Comparison of ENCODE assay signal across 15 cellular contexts in the genomic region with DNA sequence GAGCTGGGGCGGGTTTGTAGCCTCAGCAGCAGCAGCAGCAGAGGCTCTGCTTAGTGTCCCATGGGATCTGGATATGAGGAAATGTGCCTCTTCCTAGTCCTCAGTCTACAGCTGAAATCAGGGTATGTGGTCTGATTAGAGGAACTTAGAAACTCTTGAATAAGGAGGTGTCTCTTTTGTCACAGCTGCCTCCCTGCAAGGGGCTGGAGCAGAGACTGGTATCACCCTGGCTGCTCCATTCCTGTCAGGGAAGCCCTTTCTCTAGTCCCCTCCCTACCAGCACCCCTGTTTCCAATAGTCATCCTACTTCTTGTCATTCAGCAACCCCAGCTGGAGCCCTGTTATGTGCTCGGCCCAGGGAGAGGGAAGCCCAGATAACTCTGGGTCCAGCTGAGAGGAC. TPM values are rescaled to one million over a fixed set of nuclear protein-coding genes. Genes with fewer than 3 reads are reported as not detected.
A peak's percentile ranks its signal among the peaks of the same experiment; 100 is the strongest.
DNase-seq lines count a peak whose midpoint lies in the region; ATAC-seq and TF ChIP-seq lines count a peak whose summit lies in the region.
"Had no signal": no experiment of that assay in that cellular context is flagged by ENCODE, and none has a peak within 500 bp of the region (broad histone marks: within the 10 kb centered on the region; RNA-seq: fewer than 3 reads in every experiment).

No MANE protein-coding gene starts in this region.

- H3K56ac ChIP-seq in H9 (ENCODE audit: insufficient read length, low read depth, low read length) = no peak overlapping the region

- H2BK12ac ChIP-seq in H9 (ENCODE audit: insufficient read length, low read depth, low read length) = no peak overlapping the region

- H3F3A ChIP-seq in neural progenitor cell (ENCODE audit: low read depth) = no peaks in the 10 kb centered on the region

- no peaks in the 10 kb centered on the region for H3K23me2 ChIP-seq in H9 (ENCODE audit: insufficient read length, low read depth, low read length, poor library complexity, severe bottlenecking)

- peaks cover 8% of the 10 kb centered on the region for H3K36me3 ChIP-seq in Panc1 (ENCODE audit: control insufficient read depth, insufficient read depth, low read length)
- no peaks in the 10 kb centered on the region for H3K36me3 ChIP-seq in neural progenitor cell

- POLR2A ChIA-PET in Panc1 (lab: Charles Lee) = no interaction called here

- peak; percentile 42 for DNase-seq in GF-D8 (lab: John Stamatoyannopoulos, UW)
- no peak for DNase-seq in Panc1 (ENCODE audit: low read depth, low spot score)
- DNase-seq in neural progenitor cell (ENCODE audit: low spot score) = no peak
- DNase-seq in pons (ENCODE audit: low spot score) = no peak
- no peak for DNase-seq in H9
- DNase-seq: BE2C; CD8-positive, alpha-beta memory T cell; DND-41; GDM1; IMR-90 had no signal

- no peak for ATAC-seq in Panc1
- ATAC-seq in GM21786 (IDR thresholded peaks at IDR 0.05; ENCODE audit: unreplicated experiment) = no peak
- ATAC-seq: A549, HCT116 had no signal

- H2BK120ac ChIP-seq in H9 (ENCODE audit: low read depth, low read length, poor library complexity, severe bottlenecking) = no peak overlapping the region

- TF ChIP-seq CTCF in Panc1 (IDR thresholded peaks at IDR 0.05) = no peak
- no peak for TF ChIP-seq CTCF in neural progenitor cell (IDR thresholded peaks at IDR 0.05)
- TF ChIP-seq CTCF in H9 (conservative IDR thresholded peaks at IDR 0.05) = no peak

- H2BK20ac ChIP-seq in H9 (ENCODE audit: low read depth, low read length, poor library complexity, severe bottlenecking) = no peak overlapping the region

- intact Hi-C loops in Panc1 (cut with micrococcal nuclease; ENCODE audit: unreplicated experiment) = no loop called here

- no peaks in the 10 kb centered on the region for H3K27me3 Mint-ChIP-seq in neural progenitor cell (ENCODE audit: insufficient read depth, low read depth)
- no peaks in the 10 kb centered on the region for H3K27me3 Mint-ChIP-seq in H9 (ENCODE audit: low read depth)
- H3K27me3 Mint-ChIP-seq: CD8-positive, alpha-beta memory T cell had no signal

- H3K27me3 ChIP-seq in Panc1 (ENCODE audit: control insufficient read depth, insufficient read depth, low read length) (no peaks in the 10 kb centered on the region), neural progenitor cell (no peaks in the 10 kb centered on the region), H9 (ENCODE audit: insufficient read depth, low read length) (no peaks in the 10 kb centered on the region)
- H3K27me3 ChIP-seq: BE2C had no signal

- H3K23ac ChIP-seq in H9 (ENCODE audit: insufficient read length, low read depth, low read length) = no peak overlapping the region

- H3K9ac ChIP-seq in neural progenitor cell = no peak overlapping the region
- no peak overlapping the region for H3K9ac ChIP-seq in H9 (ENCODE audit: extremely low read depth, insufficient read length, low read length)

- H3K79me1 ChIP-seq in H9 (ENCODE audit: insufficient read depth, low read depth, low read length, poor library complexity, severe bottlenecking) = no peaks in the 10 kb centered on the region

- no peak overlapping the region for H3T11ph ChIP-seq in H9 (ENCODE audit: low read length)

- H3K4me3 Mint-ChIP-seq in neural progenitor cell (no peak overlapping the region), H9 (no peak overlapping the region)
- H3K4me3 Mint-ChIP-seq: CD8-positive, alpha-beta memory T cell had no signal

- no peaks in the 10 kb centered on the region for H3K4me1 ChIP-seq in Panc1 (ENCODE audit: control insufficient read depth, insufficient read depth, low read length)
- H3K4me1 ChIP-seq in neural progenitor cell = no peaks in the 10 kb centered on the region
- no peaks in the 10 kb centered on the region; the same call in 1 of the 2 replicates for H3K4me1 ChIP-seq in H9 (ENCODE audit: insufficient read depth, low read length)
- H3K4me1 ChIP-seq: A549, BE2C, Caco-2 had no signal

- H2AFZ ChIP-seq in neural progenitor cell (replicated peaks) (no peak overlapping the region), H9 (ENCODE audit: low read length) (no peak overlapping the region)

- H4K91ac ChIP-seq in H9 (ENCODE audit: insufficient read length, low read depth, low read length) = no peak overlapping the region

- H3K27ac Mint-ChIP-seq in neural progenitor cell = peak overlapping the region; percentile 81
- H3K27ac Mint-ChIP-seq in H9 = peak overlapping the region in 1 of 3 experiments; percentile 30; a peak in 2 of 7 replicates

- H3K36me3 Mint-ChIP-seq in neural progenitor cell (peaks cover 17% of the 10 kb centered on the region), H9 (ENCODE audit: insufficient read depth in 1 of 3, low read depth in 3 of 3) (peaks cover 7 to 15% (median 7%) of the 10 kb centered on the region in 3 experiments; a peak in 6 of 7 replicates)

- no peak overlapping the region for H4K8ac ChIP-seq in H9 (replicated peaks; ENCODE audit: insufficient read length, low read depth, low read length)

- no peak overlapping the region for H3K4me3 ChIP-seq in Panc1 (ENCODE audit: low read depth in 2 of 2, low read length in 2 of 2)
- H3K4me3 ChIP-seq in neural progenitor cell = no peak overlapping the region
- H3K4me3 ChIP-seq: A549 had no signal

- H3K27ac ChIP-seq in Panc1 (ENCODE audit: low read length) (no peak overlapping the region), neural progenitor cell (no peak overlapping the region), H9 (ENCODE audit: insufficient read length, low read depth, low read length) (no peak overlapping the region)
- H3K27ac ChIP-seq: A549, HL-60 had no signal

- peaks cover 8% of the 10 kb centered on the region for H3K4me1 Mint-ChIP-seq in neural progenitor cell
- H3K4me1 Mint-ChIP-seq in H9 = peaks cover 11 to 14% of the 10 kb centered on the region in 2 experiments
- H3K4me1 Mint-ChIP-seq: CD8-positive, alpha-beta memory T cell had no signal

- no peak overlapping the region for H3K4ac ChIP-seq in H9 (ENCODE audit: low read depth, low read length)

- H3K9me3 ChIP-seq in Panc1 (ENCODE audit: control insufficient read depth, insufficient read depth, low read depth, low read length) (no peaks in the 10 kb centered on the region), neural progenitor cell (ENCODE audit: low read depth) (no peaks in the 10 kb centered on the region), H9 (ENCODE audit: control insufficient read depth, low read depth, low read length) (no peaks in the 10 kb centered on the region)
- H3K9me3 ChIP-seq: A549, BE2C, Caco-2 had no signal

- whole genome bisulfite sequencing in H9 (ENCODE audit: extremely low coverage, insufficient read length, low lambda C conversion rate) = no CpG with 5 or more reads among the region's 2 CpGs

- H3K14ac ChIP-seq in H9 (ENCODE audit: insufficient read depth, low read length) = no peak overlapping the region

- H2BK15ac ChIP-seq in H9 (ENCODE audit: low read depth, low read length) = no peak overlapping the region

- H3K79me2 ChIP-seq in neural progenitor cell (ENCODE audit: low read depth) (no peaks in the 10 kb centered on the region), H9 (ENCODE audit: insufficient read depth, low read length) (no peaks in the 10 kb centered on the region)

- H4K20me1 ChIP-seq in neural progenitor cell (ENCODE audit: low read depth) (no peaks in the 10 kb centered on the region), H9 (ENCODE audit: control insufficient read depth, insufficient read depth, insufficient read length) (peaks cover 2% of the 10 kb centered on the region)

- in situ Hi-C loops in Panc1 (cut with HindIII; ENCODE audit: low pct_unique_long_range_greater_than_20kb, low sequenced_read_pairs) = no loop called here

- H3K4me2 ChIP-seq in neural progenitor cell (no peak overlapping the region), H9 (ENCODE audit: insufficient read depth, insufficient read length, low read length) (no peak overlapping the region)
- H3K4me2 ChIP-seq: A549 had no signal

- CTCF ChIA-PET in Panc1 (lab: Charles Lee) = no interaction called here

- no peaks in the 10 kb centered on the region for H3K9me3 Mint-ChIP-seq in neural progenitor cell
- no peaks in the 10 kb centered on the region for H3K9me3 Mint-ChIP-seq in H9
- H3K9me3 Mint-ChIP-seq: CD8-positive, alpha-beta memory T cell had no signal

- BruUV-seq in Panc1 (replicated peaks; lab: Mats Ljungman, UMichigan) = TSS peak; percentile 19

- H3K18ac ChIP-seq in H9 (ENCODE audit: insufficient read length, low read depth, low read length) = no peak overlapping the region

- no peak overlapping the region for H4K5ac ChIP-seq in H9 (ENCODE audit: insufficient read length, low read depth, low read length)

- no peak overlapping the region for H2BK5ac ChIP-seq in H9 (ENCODE audit: insufficient read length, low read length)

- no peak overlapping the region for H2AK5ac ChIP-seq in H9 (ENCODE audit: insufficient read length, low read length)

RNA-seq across cellular contexts. Expression of a gene that starts 54.3 kb away (rescaled TPM):
- total RNA-seq in Panc1 (2021; ENCODE audit: unreplicated experiment) (75.4 TPM), neural progenitor cell (ENCODE audit: low replicate concordance) (24.2 and 26.0 TPM in 2 replicates), H9 (2021) (20.7 and 24.9 TPM in 2 replicates)
- 43.0 TPM for polyA plus RNA-seq in Panc1 (2012; ENCODE audit: insufficient read length)
